21 cellular contexts compared by ENCODE assay signal in the genomic region with DNA sequence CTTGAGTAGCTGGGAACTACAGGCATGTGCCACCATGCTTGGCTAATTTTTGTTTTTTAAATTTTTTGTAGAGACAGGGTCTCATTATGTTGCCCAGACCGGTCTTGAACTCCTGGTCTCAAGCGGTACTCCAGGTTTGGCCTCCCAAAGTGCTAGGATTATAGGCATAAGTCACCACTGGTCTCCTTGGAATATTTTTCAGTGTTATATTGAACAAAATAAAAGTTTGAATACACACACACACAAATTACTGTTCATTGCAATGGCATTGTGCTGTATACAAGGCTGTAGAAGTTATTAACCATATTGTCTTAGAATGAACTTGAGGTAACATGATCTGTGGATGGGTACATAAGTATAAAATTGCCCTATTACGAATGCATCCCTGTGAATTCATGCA.
DNase-seq lines count a peak whose midpoint lies in the region; ATAC-seq, FAIRE-seq and TF ChIP-seq lines count a peak whose summit lies in the region.
"Had no signal": no experiment of that assay in that cellular context is flagged by ENCODE, and none has a peak within 500 bp of the region (broad histone marks: within the 10 kb centered on the region; RNA-seq: fewer than 3 reads in every experiment).

No MANE protein-coding gene starts in this region.

- H2BK15ac ChIP-seq in IMR-90 (ENCODE audit: low read depth, low read length): no peak overlapping the region

- peaks cover 5% of the 10 kb centered on the region for H3K79me2 ChIP-seq in GM12878 (ENCODE audit: control insufficient read depth, insufficient read depth, low read length)
- no peaks in the 10 kb centered on the region for H3K79me2 ChIP-seq in SK-N-SH (ENCODE audit: insufficient read depth)

- no peak overlapping the region for H4K5ac ChIP-seq in IMR-90 (ENCODE audit: low read depth, low read length)

- no peak overlapping the region for H2AK9ac ChIP-seq in IMR-90 (replicated peaks; ENCODE audit: low read depth, low read length, poor library complexity)

- DNase-seq in activated effector memory CD4-positive, alpha-beta T cell treated with anti-CD3 and anti-CD28 coated beads, Interleukin-2, amount 50 U/mL, for 16 hours: peak; percentile 10
- no peak for DNase-seq in activated effector memory CD4-positive, alpha-beta T cell treated with Interleukin-2 at 50 U/mL for 16 hours
- DNase-seq in IMR-90: no peak
- DNase-seq in GM12878 (ENCODE audit: low read depth, low spot score): no peak
- DNase-seq in SK-N-SH: no peak
- no peak for DNase-seq in stimulated activated effector memory CD8-positive, alpha-beta T cell treated with anti-CD3 and anti-CD28 coated beads, Interleukin-12 subunit alpha, Interleukin-12 subunit beta, amount 100 ng/mL, for 72 hours (ENCODE audit: low spot score in 2 of 2)
- no peak for DNase-seq in NCI-H2196 (lab: John Stamatoyannopoulos, UW; ENCODE audit: unreplicated experiment)
- DNase-seq: 8988T, DMS53, GDM1, KG1, NCI-H1092 treated with DMSO at 0.1 percent for 48 hours, NCI-H146, NCI-H2029, NCI-H2171, NCI-H526, OCI-M1, SHP77 had no signal

- peaks cover 21% of the 10 kb centered on the region for H3K9me1 ChIP-seq in IMR-90 (ENCODE audit: insufficient read depth, low read length)

- no peak overlapping the region for H4K8ac ChIP-seq in IMR-90 (ENCODE audit: low read depth in 2 of 2, low read length in 2 of 2)

- peaks cover 0 to 6% of the 10 kb centered on the region in 2 experiments; a peak in 1 of 4 replicates for H3K79me1 ChIP-seq in IMR-90 (ENCODE audit: low read depth in 1 of 2, low read length in 2 of 2)

- H3K4me1 Mint-ChIP-seq in stimulated activated effector memory CD8-positive, alpha-beta T cell treated with anti-CD3 and anti-CD28 coated beads, Interleukin-12 subunit alpha, Interleukin-12 subunit beta, amount 100 ng/mL, for 72 hours: peaks cover 43% of the 10 kb centered on the region

- no peak overlapping the region for H3K4me2 ChIP-seq in IMR-90 (ENCODE audit: low read depth, low read length)
- no peak overlapping the region for H3K4me2 ChIP-seq in GM12878 (ENCODE audit: control insufficient read depth, insufficient read depth)
- H3K4me2 ChIP-seq in SK-N-SH: no peak overlapping the region

- H2AK5ac ChIP-seq in IMR-90 (ENCODE audit: low read depth, low read length): 0 out of 2 replicates have a peak overlapping the region, but pooled peaks have one; percentile 30

- H3K23ac ChIP-seq in IMR-90 (ENCODE audit: low read depth, low read length): no peak overlapping the region

- H3K27ac ChIP-seq in IMR-90 (ENCODE audit: insufficient read depth, low read length) (no peak overlapping the region), GM12878 (ENCODE audit: control insufficient read depth, insufficient read depth) (peak overlapping the region; percentile 72; the same call in 1 of the 2 replicates), SK-N-SH (ENCODE audit: low read depth in 2 of 2, low read length in 1 of 2) (no peak overlapping the region)

- no peak overlapping the region for H2BK120ac ChIP-seq in IMR-90 (ENCODE audit: low read depth, low read length)

- TF ChIP-seq RAD21 in IMR-90 (IDR thresholded peaks at IDR 0.05; ENCODE audit: low read length): no peak
- no peak for TF ChIP-seq RAD21 in GM12878 (IDR thresholded peaks at IDR 0.05; ENCODE audit: insufficient read depth, low read depth, low read length)
- no peak for TF ChIP-seq RAD21 in SK-N-SH (IDR thresholded peaks at IDR 0.05; ENCODE audit: low read length)

- no peak overlapping the region for H4K91ac ChIP-seq in IMR-90 (ENCODE audit: insufficient read depth, low read depth, low read length)

- RAD21 ChIA-PET in GM12878 (lab: Charles Lee; ENCODE audit: unreplicated experiment): interaction anchor here (0.6 to 6.9 kb wide), 6 partner anchors 9 to 251 kb away, joined by 3 to 59 read pairs (median 4); no protein-coding TSS in a partner anchor

- in situ Hi-C loops in IMR-90 (cut with MboI; ENCODE audit: low sequenced_read_pairs) (no loop called here), GM12878 (cut with MboI) (no loop called here)

- ATAC-seq in IMR-90 (ENCODE audit: low read depth) (no peak), GM12878 (no peak)
- no peak for ATAC-seq in stimulated activated effector memory CD8-positive, alpha-beta T cell treated with anti-CD3 and anti-CD28 coated beads, Interleukin-12 subunit alpha, Interleukin-12 subunit beta, amount 100 ng/mL, for 72 hours
- ATAC-seq: HepG2 had no signal

- no peak overlapping the region for H3K4me3 ChIP-seq in IMR-90 (ENCODE audit: insufficient read depth, low read depth, low read length)
- H3K4me3 ChIP-seq in GM12878: no peak overlapping the region
- H3K4me3 ChIP-seq in SK-N-SH (ENCODE audit: low read depth in 2 of 2, low read length in 1 of 2): no peak overlapping the region
- H3K4me3 ChIP-seq: HAP-1 had no signal

- no peak overlapping the region for H2AFZ ChIP-seq in IMR-90 (replicated peaks; ENCODE audit: low read length, poor library complexity)
- no peak overlapping the region for H2AFZ ChIP-seq in GM12878 (ENCODE audit: control insufficient read depth, low read depth, low read length)
- H2AFZ ChIP-seq in SK-N-SH (ENCODE audit: low read depth): no peak overlapping the region

- H3K18ac ChIP-seq in IMR-90 (ENCODE audit: low read depth, low read length): no peak overlapping the region

- TF ChIP-seq POLR2A in IMR-90 (IDR thresholded peaks at IDR 0.05; ENCODE audit: low read depth, low read length) (no peak), GM12878 (IDR thresholded peaks at IDR 0.05; ENCODE audit: low read depth, low read length) (no peak)

- H2BK5ac ChIP-seq in IMR-90 (ENCODE audit: low read depth, low read length, poor library complexity, severe bottlenecking): no peak overlapping the region

- H3K14ac ChIP-seq in IMR-90 (replicated peaks; ENCODE audit: low read depth, low read length): no peak overlapping the region

- BruUV-seq in IMR-90 (replicated peaks; lab: Mats Ljungman, UMichigan) (no TSS peak), GM12878 (replicated peaks; lab: Mats Ljungman, UMichigan) (no TSS peak)

- POLR2A ChIA-PET in IMR-90 (lab: Charles Lee; ENCODE audit: unreplicated experiment) (no interaction called here), GM12878 (lab: Charles Lee) (interaction anchor here (0.6 to 0.9 kb wide), 2 partner anchors 165 to 289 kb away, joined by 5 read pairs; no protein-coding TSS in a partner anchor), SK-N-SH (lab: Yijun Ruan, JAX) (no interaction called here)

- H3K9me2 ChIP-seq in SK-N-SH: no peaks in the 10 kb centered on the region

- dilution Hi-C loops in IMR-90 (cut with HindIII; ENCODE audit: low sequenced_read_pairs, unreplicated experiment): no loop called here

- TF ChIP-seq CTCF in IMR-90 (conservative IDR thresholded peaks at IDR 0.05; ENCODE audit: low read depth, low read length): no peak
- no peak for TF ChIP-seq CTCF in GM12878 (IDR thresholded peaks at IDR 0.05 in 2 of 3, conservative IDR thresholded peaks at IDR 0.05 in 1 of 3; ENCODE audit: control insufficient read depth in 2 of 3, extremely low read depth in 1 of 3, insufficient read depth in 1 of 3, low read depth in 3 of 3, low read length in 3 of 3)
- no peak for TF ChIP-seq CTCF in SK-N-SH (IDR thresholded peaks at IDR 0.05)

- peaks cover 4% of the 10 kb centered on the region for H3K36me3 Mint-ChIP-seq in stimulated activated effector memory CD8-positive, alpha-beta T cell treated with anti-CD3 and anti-CD28 coated beads, Interleukin-12 subunit alpha, Interleukin-12 subunit beta, amount 100 ng/mL, for 72 hours

- peaks cover 29% of the 10 kb centered on the region for H3F3A ChIP-seq in SK-N-SH (replicated peaks; ENCODE audit: insufficient read depth)

- intact Hi-C loops in IMR-90 (cut with micrococcal nuclease): no loop called here
- intact Hi-C loops in GM12878 (cut with micrococcal nuclease; ENCODE audit: unreplicated experiment): no loop called here

- no peak for FAIRE-seq in GM12878 (lab: Jason Lieb, UNC)
- FAIRE-seq: D721Med, HepG2 had no signal

- no peak overlapping the region for H3K4ac ChIP-seq in IMR-90 (ENCODE audit: low read depth, low read length)

- no peak overlapping the region for H3K9ac ChIP-seq in IMR-90 (ENCODE audit: low read depth, low read length)
- no peak overlapping the region for H3K9ac ChIP-seq in GM12878 (ENCODE audit: control insufficient read depth, insufficient read depth, low read length)
- no peak overlapping the region for H3K9ac ChIP-seq in SK-N-SH

- H3K27ac Mint-ChIP-seq in stimulated activated effector memory CD8-positive, alpha-beta T cell treated with anti-CD3 and anti-CD28 coated beads, Interleukin-12 subunit alpha, Interleukin-12 subunit beta, amount 100 ng/mL, for 72 hours: no peak overlapping the region

- CTCF ChIA-PET in IMR-90 (lab: Yijun Ruan, JAX) (no interaction called here), GM12878 (lab: Yijun Ruan, JAX) (interaction anchor here (0.9 to 1.3 kb wide), 2 partner anchors 9 to 12 kb away, joined by 3 read pairs; no protein-coding TSS in a partner anchor), SK-N-SH (lab: Yijun Ruan, JAX) (no interaction called here)

- no peaks in the 10 kb centered on the region for H3K9me3 ChIP-seq in IMR-90 (ENCODE audit: control insufficient read depth, insufficient read depth, low read length)
- H3K9me3 ChIP-seq in GM12878 (replicated peaks; ENCODE audit: control insufficient read depth, insufficient read depth, low read length): no peaks in the 10 kb centered on the region
- H3K9me3 ChIP-seq in SK-N-SH: no peaks in the 10 kb centered on the region
- H3K9me3 ChIP-seq: HAP-1 had no signal

- SMC1A ChIA-PET in GM12878 (lab: Charles Lee; ENCODE audit: uncharacterized antibody, unreplicated experiment): interaction anchor here (0.7 to 13.3 kb wide), 9 partner anchors 9 to 246 kb away, joined by 3 to 117 read pairs (median 6); no protein-coding TSS in a partner anchor

- peaks cover 15% of the 10 kb centered on the region for H3K4me1 ChIP-seq in IMR-90 (ENCODE audit: control insufficient read depth, insufficient read depth, low read length)
- H3K4me1 ChIP-seq in GM12878 (ENCODE audit: control insufficient read depth, insufficient read depth, low read length): peaks cover 53% of the 10 kb centered on the region
- H3K4me1 ChIP-seq in SK-N-SH (ENCODE audit: control insufficient read depth in 1 of 2, insufficient read depth in 2 of 2, low read depth in 1 of 2, low read length in 1 of 2): peaks cover 19 to 25% of the 10 kb centered on the region in 2 experiments

- H2BK20ac ChIP-seq in IMR-90 (ENCODE audit: low read depth, low read length): no peak overlapping the region

- no peaks in the 10 kb centered on the region for H3K36me3 ChIP-seq in IMR-90 (ENCODE audit: control insufficient read depth, insufficient read depth, low read length)
- no peaks in the 10 kb centered on the region for H3K36me3 ChIP-seq in GM12878 (ENCODE audit: control insufficient read depth in 2 of 2, insufficient read depth in 2 of 2, low read length in 1 of 2)
- no peaks in the 10 kb centered on the region for H3K36me3 ChIP-seq in SK-N-SH (replicated peaks in 1 of 2; ENCODE audit: control insufficient read depth in 1 of 2, insufficient read depth in 2 of 2, low read length in 1 of 2)
- H3K36me3 ChIP-seq: HAP-1 had no signal

- H3K27me3 ChIP-seq in IMR-90 (ENCODE audit: control insufficient read depth, insufficient read depth, low read length) (no peaks in the 10 kb centered on the region), GM12878 (replicated peaks in 1 of 2; ENCODE audit: control insufficient read depth in 2 of 2, insufficient read depth in 2 of 2, low read length in 1 of 2) (no peaks in the 10 kb centered on the region), SK-N-SH (ENCODE audit: insufficient read depth) (no peaks in the 10 kb centered on the region)

- no peak for TF ChIP-seq EP300 in GM12878 (IDR thresholded peaks at IDR 0.05; ENCODE audit: borderline replicate concordance in 1 of 2, control insufficient read depth in 1 of 2, low read depth in 2 of 2, low read length in 2 of 2)
- no peak for TF ChIP-seq EP300 in SK-N-SH (IDR thresholded peaks at IDR 0.05; ENCODE audit: borderline replicate concordance in 1 of 2, low read depth in 1 of 2, low read length in 1 of 2)

- no peak overlapping the region for H3K4me3 Mint-ChIP-seq in stimulated activated effector memory CD8-positive, alpha-beta T cell treated with anti-CD3 and anti-CD28 coated beads, Interleukin-12 subunit alpha, Interleukin-12 subunit beta, amount 100 ng/mL, for 72 hours

- no peak overlapping the region for H3K56ac ChIP-seq in IMR-90 (ENCODE audit: extremely low read depth, insufficient read depth, low read length)

- no peaks in the 10 kb centered on the region for H3K9me3 Mint-ChIP-seq in stimulated activated effector memory CD8-positive, alpha-beta T cell treated with anti-CD3 and anti-CD28 coated beads, Interleukin-12 subunit alpha, Interleukin-12 subunit beta, amount 100 ng/mL, for 72 hours

- H4K20me1 ChIP-seq in IMR-90 (ENCODE audit: insufficient read depth, low read length) (no peaks in the 10 kb centered on the region), GM12878 (ENCODE audit: control insufficient read depth, insufficient read depth) (no peaks in the 10 kb centered on the region), SK-N-SH (ENCODE audit: insufficient read depth) (no peaks in the 10 kb centered on the region)

- no CpG with 5 or more reads among the region's 3 CpGs for WGBS in IMR-90 (ENCODE audit: extremely low coverage in 2 of 2, insufficient read length in 1 of 2), 2 experiments
- WGBS in GM12878 (ENCODE audit: insufficient coverage, insufficient replicate concordance, low lambda C conversion rate, missing lambda C conversion rate): 93% methylated on average over 3 of the region's 3 CpGs
- 90% methylated on average over 3 of the region's 3 CpGs for WGBS in SK-N-SH (ENCODE audit: low lambda C conversion rate)
